ENCODE assay signal across 34 cellular contexts in genomic region chr11:111322534-111322933, GRCh38. TPM values are rescaled to one million over a fixed set of nuclear protein-coding genes. Genes with fewer than 3 reads are reported as not detected.
"Had no signal": no experiment of that assay in that cellular context is flagged by ENCODE, and none has a peak within 500 bp of the region (broad histone marks: within the 10 kb centered on the region; RNA-seq: fewer than 3 reads in every experiment).

No MANE protein-coding gene starts in this region.

- H3K27me3 ChIP-seq: esophagus muscularis mucosa, heart left ventricle, upper lobe of left lung had no signal

- H3K27ac ChIP-seq: esophagus muscularis mucosa, foreskin keratinocyte, heart left ventricle, upper lobe of left lung had no signal

- H3K9me3 Mint-ChIP-seq: activated naive CD4-positive, alpha-beta T cell treated with anti-CD3 and anti-CD28 coated beads, Interleukin-2, amount 50 U/mL, for 24 hours; activated naive CD8-positive, alpha-beta T cell treated with anti-CD3 and anti-CD28 coated beads, Interleukin-2, amount 50 U/mL, for 24 hours; activated T-helper 2 cell treated with anti-CD3 and anti-CD28 coated beads, Interferon-gamma antibody, Interleukin-2, Interleukin-4, amounts not matched to agents 10 μg/mL and 5 μg/mL and 100 μg/mL, durations not matched to agents 14 hours and 24 hours and 36 hours; dendritic cell treated with granulocyte-macrophage colony-stimulating factor and Interleukin-4, amounts not matched to agents 40 ng/mL and 50 ng/mL, for 4 days; endodermal cell; immature natural killer cell; nephron; stimulated activated effector memory CD8-positive, alpha-beta T cell treated with anti-CD3 and anti-CD28 coated beads, Interleukin-12 subunit alpha, Interleukin-12 subunit beta, amount 100 ng/mL, for 72 hours; stimulated activated naive CD8-positive, alpha-beta T cell treated with anti-CD3 and anti-CD28 coated beads, Interleukin-15, amount 100 ng/mL, for 72 hours; T-helper 2 cell treated with Interferon-gamma antibody and Interleukin-4, amounts not matched to agents 5 μg/mL and 100 μg/mL, for 36 hours had no signal

- H3K36me3 Mint-ChIP-seq: activated CD8-positive, alpha-beta memory T cell treated with anti-CD3 and anti-CD28 coated beads, Interleukin-2, amount 10 ng/mL, durations not matched to agents 7 days and 5 days; activated naive CD4-positive, alpha-beta T cell treated with anti-CD3 and anti-CD28 coated beads, Interleukin-2, amount 50 U/mL, for 24 hours; immature natural killer cell; stimulated activated effector memory CD8-positive, alpha-beta T cell treated with anti-CD3 and anti-CD28 coated beads, Interleukin-12 subunit alpha, Interleukin-12 subunit beta, amount 100 ng/mL, for 72 hours had no signal

- H3K9me3 ChIP-seq: esophagus muscularis mucosa, heart left ventricle, mucosa of descending colon, upper lobe of left lung had no signal

- H3K27me3 Mint-ChIP-seq: activated CD4-positive, alpha-beta T cell treated with anti-CD3 and anti-CD28 coated beads for 36 hours; activated naive CD4-positive, alpha-beta T cell treated with anti-CD3 and anti-CD28 coated beads, Interleukin-2, amount 50 U/mL, for 24 hours had no signal

- ATAC-seq: activated CD4-positive, alpha-beta T cell treated with anti-CD3 and anti-CD28 coated beads for 36 hours; activated CD8-positive, alpha-beta memory T cell treated with anti-CD3 and anti-CD28 coated beads, Interleukin-2, amount 10 ng/mL, durations not matched to agents 7 days and 5 days; activated CD8-positive, alpha-beta T cell treated with anti-CD3 and anti-CD28 coated beads, Interleukin-2, amount 10 ng/mL, durations not matched to agents 7 days and 5 days; activated naive CD8-positive, alpha-beta T cell treated with anti-CD3 and anti-CD28 coated beads, Interleukin-2, amount 50 U/mL, for 24 hours; foreskin keratinocyte; heart left ventricle; left lobe of liver; mucosa of descending colon; sciatic nerve; stimulated activated effector memory CD8-positive, alpha-beta T cell treated with anti-CD3 and anti-CD28 coated beads, Interleukin-12 subunit alpha, Interleukin-12 subunit beta, amount 100 ng/mL, for 72 hours; stimulated activated naive CD8-positive, alpha-beta T cell treated with anti-CD3 and anti-CD28 coated beads, Interleukin-15, amount 100 ng/mL, for 72 hours had no signal

- H3K4me1 ChIP-seq: foreskin keratinocyte had no signal

- H3K4me3 Mint-ChIP-seq: activated CD4-positive, alpha-beta T cell treated with anti-CD3 and anti-CD28 coated beads for 36 hours; activated CD8-positive, alpha-beta memory T cell treated with anti-CD3 and anti-CD28 coated beads, Interleukin-2, amount 10 ng/mL, durations not matched to agents 7 days and 5 days; activated CD8-positive, alpha-beta T cell treated with anti-CD3 and anti-CD28 coated beads, Interleukin-2, amount 10 ng/mL, durations not matched to agents 7 days and 5 days; activated naive CD4-positive, alpha-beta T cell treated with anti-CD3 and anti-CD28 coated beads, Interleukin-2, amount 50 U/mL, for 24 hours; activated naive CD8-positive, alpha-beta T cell treated with anti-CD3 and anti-CD28 coated beads, Interleukin-2, amount 50 U/mL, for 24 hours; dendritic cell treated with granulocyte-macrophage colony-stimulating factor and Interleukin-4, amounts not matched to agents 40 ng/mL and 50 ng/mL, for 4 days; endodermal cell; immature natural killer cell; nephron; stimulated activated effector memory CD8-positive, alpha-beta T cell treated with anti-CD3 and anti-CD28 coated beads, Interleukin-12 subunit alpha, Interleukin-12 subunit beta, amount 100 ng/mL, for 72 hours; stimulated activated naive CD8-positive, alpha-beta T cell treated with anti-CD3 and anti-CD28 coated beads, Interleukin-15, amount 100 ng/mL, for 72 hours; T-helper 2 cell treated with Interferon-gamma antibody and Interleukin-4, amounts not matched to agents 5 μg/mL and 100 μg/mL, for 36 hours had no signal

- H3K27ac Mint-ChIP-seq: activated CD4-positive, alpha-beta T cell treated with anti-CD3 and anti-CD28 coated beads for 36 hours; activated CD8-positive, alpha-beta memory T cell treated with anti-CD3 and anti-CD28 coated beads, Interleukin-2, amount 10 ng/mL, durations not matched to agents 7 days and 5 days; activated CD8-positive, alpha-beta T cell treated with anti-CD3 and anti-CD28 coated beads, Interleukin-2, amount 10 ng/mL, durations not matched to agents 7 days and 5 days; activated naive CD4-positive, alpha-beta T cell treated with anti-CD3 and anti-CD28 coated beads, Interleukin-2, amount 50 U/mL, for 24 hours; activated naive CD8-positive, alpha-beta T cell treated with anti-CD3 and anti-CD28 coated beads, Interleukin-2, amount 50 U/mL, for 24 hours; activated T-helper 2 cell treated with anti-CD3 and anti-CD28 coated beads, Interferon-gamma antibody, Interleukin-2, Interleukin-4, amounts not matched to agents 10 μg/mL and 5 μg/mL and 100 μg/mL, durations not matched to agents 14 hours and 24 hours and 36 hours; dendritic cell treated with granulocyte-macrophage colony-stimulating factor and Interleukin-4, amounts not matched to agents 40 ng/mL and 50 ng/mL, for 4 days; endodermal cell; immature natural killer cell; nephron; stimulated activated effector memory CD8-positive, alpha-beta T cell treated with anti-CD3 and anti-CD28 coated beads, Interleukin-12 subunit alpha, Interleukin-12 subunit beta, amount 100 ng/mL, for 72 hours; stimulated activated naive CD8-positive, alpha-beta T cell treated with anti-CD3 and anti-CD28 coated beads, Interleukin-15, amount 100 ng/mL, for 72 hours; T-helper 2 cell treated with Interferon-gamma antibody and Interleukin-4, amounts not matched to agents 5 μg/mL and 100 μg/mL, for 36 hours had no signal

- H3K4me3 ChIP-seq: esophagus muscularis mucosa, heart left ventricle, lung, mucosa of descending colon, skin epidermis, upper lobe of left lung had no signal

- DNase-seq: activated CD4-positive, alpha-beta T cell treated with anti-CD3 and anti-CD28 coated beads for 36 hours; activated CD4-positive, CD25-positive, alpha-beta regulatory T cell; activated CD8-positive, alpha-beta memory T cell treated with anti-CD3 and anti-CD28 coated beads, Interleukin-2, amount 10 ng/mL, durations not matched to agents 7 days and 5 days; activated naive CD8-positive, alpha-beta T cell treated with anti-CD3 and anti-CD28 coated beads, Interleukin-2, amount 50 U/mL, for 24 hours; activated T-cell treated with anti-CD3 and anti-CD28 coated beads, Interleukin-2, amount 50 U/mL, for 48 hours; amygdala; central memory CD4-positive, alpha-beta T cell; endodermal cell; foreskin keratinocyte; heart left ventricle; hypothalamus; immature natural killer cell; mesendoderm; mucosa of descending colon; stimulated activated CD4-positive, alpha-beta T cell treated with anti-CD3 and anti-CD28 coated beads, Interleukin-12 subunit alpha, Interleukin-12 subunit beta, amount 100 ng/mL, for 4 hours; stimulated activated CD4-positive, alpha-beta T cell treated with anti-CD3 and anti-CD28 coated beads, Interleukin-4, amount 100 ng/mL, for 1 hour; stimulated activated naive CD8-positive, alpha-beta T cell treated with anti-CD3 and anti-CD28 coated beads, Interleukin-15, amount 100 ng/mL, for 72 hours; substantia nigra; upper lobe of left lung had no signal

- H3K36me3 ChIP-seq: esophagus muscularis mucosa, heart left ventricle, upper lobe of left lung had no signal

- H3K4me1 Mint-ChIP-seq: activated CD4-positive, alpha-beta T cell treated with anti-CD3 and anti-CD28 coated beads for 36 hours; activated CD8-positive, alpha-beta memory T cell treated with anti-CD3 and anti-CD28 coated beads, Interleukin-2, amount 10 ng/mL, durations not matched to agents 7 days and 5 days; activated naive CD4-positive, alpha-beta T cell treated with anti-CD3 and anti-CD28 coated beads, Interleukin-2, amount 50 U/mL, for 24 hours; activated naive CD8-positive, alpha-beta T cell treated with anti-CD3 and anti-CD28 coated beads, Interleukin-2, amount 50 U/mL, for 24 hours; immature natural killer cell; stimulated activated effector memory CD8-positive, alpha-beta T cell treated with anti-CD3 and anti-CD28 coated beads, Interleukin-12 subunit alpha, Interleukin-12 subunit beta, amount 100 ng/mL, for 72 hours; stimulated activated naive CD8-positive, alpha-beta T cell treated with anti-CD3 and anti-CD28 coated beads, Interleukin-15, amount 100 ng/mL, for 72 hours had no signal

RNA-seq across cellular contexts. Expression of gene POU2AF3, which starts 24.2 kb away (rescaled TPM):
- total RNA-seq: activated CD4-positive, alpha-beta T cell treated with anti-CD3 and anti-CD28 coated beads for 36 hours; activated CD8-positive, alpha-beta memory T cell treated with anti-CD3 and anti-CD28 coated beads, Interleukin-2, amount 10 ng/mL, durations not matched to agents 7 days and 5 days; activated CD8-positive, alpha-beta T cell treated with anti-CD3 and anti-CD28 coated beads, Interleukin-2, amount 10 ng/mL, durations not matched to agents 7 days and 5 days; activated T-helper 2 cell treated with anti-CD3 and anti-CD28 coated beads, Interferon-gamma antibody, Interleukin-2, Interleukin-4, amounts not matched to agents 10 μg/mL and 5 μg/mL and 100 μg/mL, durations not matched to agents 14 hours and 24 hours and 36 hours; foreskin keratinocyte; myocyte had no signal
- polyA plus RNA-seq: foreskin keratinocyte, immature natural killer cell had no signal

RNA-seq across cellular contexts. Expression of gene POU2AF1, which starts 56.5 kb away (rescaled TPM):
- total RNA-seq: foreskin keratinocyte, kidney epithelial cell, myocyte, osteoblast had no signal
- polyA plus RNA-seq: foreskin keratinocyte had no signal
